ENCODE assay signal across 13 cellular contexts in genomic region chr16:53768167-53768566, GRCh38.
DNase-seq lines count a peak whose midpoint lies in the region; TF ChIP-seq lines count a peak whose summit lies in the region.
"Had no signal": no experiment of that assay in that cellular context is flagged by ENCODE, and none has a peak within 500 bp of the region (broad histone marks: within the 10 kb centered on the region; RNA-seq: fewer than 3 reads in every experiment).

No MANE protein-coding gene starts in this region.

- H3K36me3 ChIP-seq in Loucy (ENCODE audit: insufficient read depth, low read length) (no peaks in the 10 kb centered on the region), osteoblast (ENCODE audit: insufficient read depth, low read length) (no peaks in the 10 kb centered on the region)
- H3K36me3 ChIP-seq: lower lobe of right lung had no signal

- H3F3A ChIP-seq in Loucy (ENCODE audit: low read depth): no peaks in the 10 kb centered on the region

- no peak overlapping the region for H3K27ac Mint-ChIP-seq in activated CD4-positive, alpha-beta T cell treated with anti-CD3 and anti-CD28 coated beads, Interleukin-2, amount 10 ng/mL, durations not matched to agents 7 days and 5 days
- H3K27ac Mint-ChIP-seq: activated naive CD4-positive, alpha-beta T cell treated with anti-CD3 and anti-CD28 coated beads for 36 hours had no signal

- no peak overlapping the region for H3K4me3 Mint-ChIP-seq in activated CD4-positive, alpha-beta T cell treated with anti-CD3 and anti-CD28 coated beads, Interleukin-2, amount 10 ng/mL, durations not matched to agents 7 days and 5 days
- H3K4me3 Mint-ChIP-seq: activated naive CD4-positive, alpha-beta T cell treated with anti-CD3 and anti-CD28 coated beads for 36 hours; CD4-positive, CD25-positive, alpha-beta regulatory T cell had no signal

- H3K36me3 Mint-ChIP-seq in activated CD4-positive, alpha-beta T cell treated with anti-CD3 and anti-CD28 coated beads, Interleukin-2, amount 10 ng/mL, durations not matched to agents 7 days and 5 days (ENCODE audit: low read depth): peaks cover 2% of the 10 kb centered on the region
- H3K36me3 Mint-ChIP-seq: CD4-positive, CD25-positive, alpha-beta regulatory T cell had no signal

- no peaks in the 10 kb centered on the region for H3K27me3 Mint-ChIP-seq in activated CD4-positive, alpha-beta T cell treated with anti-CD3 and anti-CD28 coated beads, Interleukin-2, amount 10 ng/mL, durations not matched to agents 7 days and 5 days
- H3K27me3 Mint-ChIP-seq: CD4-positive, CD25-positive, alpha-beta regulatory T cell had no signal

- DNase-seq in ELR (ENCODE audit: low read depth) (peak; percentile 39), epithelial cell of prostate (ENCODE audit: low read depth, low spot score) (no peak), osteoblast (ENCODE audit: insufficient read length, low spot score, missing footprints) (peak; percentile 44), NOMO-1 treated with DMSO at 0.1 percent for 48 hours (lab: John Stamatoyannopoulos, UW; ENCODE audit: unreplicated experiment) (no peak), RPMI8226 (no peak)
- no peak for DNase-seq in activated CD4-positive, alpha-beta T cell treated with anti-CD3 and anti-CD28 coated beads, Interleukin-2, amount 10 ng/mL, durations not matched to agents 7 days and 5 days
- DNase-seq: activated naive CD4-positive, alpha-beta T cell treated with anti-CD3 and anti-CD28 coated beads for 36 hours; CD4-positive, CD25-positive, alpha-beta regulatory T cell; lower lobe of right lung; MM.1S; NCI-H2029; NCI-H526 had no signal

- H3K9me2 ChIP-seq in Loucy (replicated peaks; ENCODE audit: low read depth, low read length): no peaks in the 10 kb centered on the region

- H3K79me2 ChIP-seq in Loucy (ENCODE audit: insufficient read depth, low read length) (peaks cover 65% of the 10 kb centered on the region), osteoblast (ENCODE audit: insufficient read depth, low read length) (peaks cover 47% of the 10 kb centered on the region)

- CTCF ChIA-PET in activated CD4-positive, alpha-beta T cell treated with anti-CD3 and anti-CD28 coated beads, Interleukin-2, amount 10 ng/mL, durations not matched to agents 7 days and 5 days (lab: Charles Lee): interaction anchor here (1.2 to 1.5 kb wide), 2 partner anchors 8 to 67 kb away, joined by 3 to 6 read pairs; no protein-coding TSS in a partner anchor

- H3K9ac ChIP-seq in Loucy (ENCODE audit: low read depth, low read length, poor library complexity, severe bottlenecking): no peak overlapping the region

- H3K27me3 ChIP-seq in Loucy (ENCODE audit: insufficient read depth, low read length, poor library complexity, severe bottlenecking) (no peaks in the 10 kb centered on the region), osteoblast (ENCODE audit: insufficient read depth, low read length) (no peaks in the 10 kb centered on the region)

- no peak overlapping the region for H3K4me3 ChIP-seq in Loucy (ENCODE audit: low read length, poor library complexity, severe bottlenecking)
- peak overlapping the region; percentile 11 for H3K4me3 ChIP-seq in osteoblast (ENCODE audit: insufficient read depth, low read length)
- H3K4me3 ChIP-seq: lower lobe of right lung had no signal

- peaks cover 53% of the 10 kb centered on the region for H3K4me1 ChIP-seq in Loucy (ENCODE audit: insufficient read depth, low read length, poor library complexity, severe bottlenecking)
- H3K4me1 ChIP-seq in osteoblast (ENCODE audit: insufficient read depth, low read length): peaks cover 56% of the 10 kb centered on the region

- peak overlapping the region; percentile 49 for H3K4me2 ChIP-seq in Loucy (ENCODE audit: low read depth, low read length, poor library complexity, severe bottlenecking)
- peak overlapping the region; percentile 63 for H3K4me2 ChIP-seq in osteoblast (ENCODE audit: insufficient read depth, low read length)

- H3K9me3 ChIP-seq in Loucy (ENCODE audit: insufficient read depth, low read depth, low read length) (no peaks in the 10 kb centered on the region), osteoblast (ENCODE audit: low read depth, low read length) (no peaks in the 10 kb centered on the region)
- H3K9me3 ChIP-seq: lower lobe of right lung had no signal

- no peaks in the 10 kb centered on the region for H4K20me1 ChIP-seq in Loucy (ENCODE audit: insufficient read depth, low read length, poor library complexity, severe bottlenecking)
- peaks cover 4% of the 10 kb centered on the region for H4K20me1 ChIP-seq in osteoblast (ENCODE audit: insufficient read depth, low read length)

- POLR2A ChIA-PET in activated CD4-positive, alpha-beta T cell treated with anti-CD3 and anti-CD28 coated beads, Interleukin-2, amount 10 ng/mL, durations not matched to agents 7 days and 5 days (lab: Charles Lee): no interaction called here

- H2AFZ ChIP-seq in Loucy (ENCODE audit: low read length) (no peak overlapping the region), osteoblast (ENCODE audit: low read length) (no peak overlapping the region)

- H3K9me3 Mint-ChIP-seq in activated CD4-positive, alpha-beta T cell treated with anti-CD3 and anti-CD28 coated beads, Interleukin-2, amount 10 ng/mL, durations not matched to agents 7 days and 5 days: no peaks in the 10 kb centered on the region
- H3K9me3 Mint-ChIP-seq: activated naive CD4-positive, alpha-beta T cell treated with anti-CD3 and anti-CD28 coated beads for 36 hours had no signal

- TF ChIP-seq CTCF in Loucy (conservative IDR thresholded peaks at IDR 0.05; ENCODE audit: low read length) (no peak), osteoblast (IDR thresholded peaks at IDR 0.05; ENCODE audit: extremely low read depth, low read depth, low read length) (no peak)

- H3K27ac ChIP-seq in epithelial cell of prostate: peak overlapping the region; percentile 59
- peak overlapping the region; percentile 72 for H3K27ac ChIP-seq in osteoblast (ENCODE audit: low read depth, low read length)

- H3K4me1 Mint-ChIP-seq in activated CD4-positive, alpha-beta T cell treated with anti-CD3 and anti-CD28 coated beads, Interleukin-2, amount 10 ng/mL, durations not matched to agents 7 days and 5 days: peaks cover 15% of the 10 kb centered on the region

Comparison
In these comparisons a context has a peak if more than half of its experiments do, and no peak if none do; other contexts are left out.
1. DNase-seq: peak in ELR (single experiment) and osteoblast (single experiment); none in epithelial cell of prostate (single experiment), NOMO-1 treated with DMSO at 0.1 percent for 48 hours (single experiment), RPMI8226 (single experiment) and activated CD4-positive, alpha-beta T cell treated with anti-CD3 and anti-CD28 coated beads, Interleukin-2, amount 10 ng/mL, durations not matched to agents 7 days and 5 days (single experiment).